In genomic region chr3:184357248-184358139, GRCh38 we compare ENCODE assay signal across 39 cellular contexts. TPM values are rescaled to one million over a fixed set of nuclear protein-coding genes. Genes with fewer than 3 reads are reported as not detected.
"Had no signal": no experiment of that assay in that cellular context is flagged by ENCODE, and none has a peak within 500 bp of the region (broad histone marks: within the 10 kb centered on the region; RNA-seq: fewer than 3 reads in every experiment).

No MANE protein-coding gene starts in this region.

- H3K9me3 ChIP-seq: ascending aorta had no signal

- H3K36me3 Mint-ChIP-seq: activated CD8-positive, alpha-beta memory T cell treated with anti-CD3 and anti-CD28 coated beads, Interleukin-2, amount 10 ng/mL, durations not matched to agents 7 days and 5 days; activated naive CD4-positive, alpha-beta T cell treated with anti-CD3 and anti-CD28 coated beads, Interleukin-2, amount 10 ng/mL, durations not matched to agents 7 days and 5 days; activated naive CD4-positive, alpha-beta T cell treated with anti-CD3 and anti-CD28 coated beads, Interleukin-2, amount 50 U/mL, for 24 hours; activated naive CD8-positive, alpha-beta T cell treated with anti-CD3 and anti-CD28 coated beads, Interleukin-2, amount 10 ng/mL, durations not matched to agents 7 days and 5 days had no signal

- H3K27ac ChIP-seq: ascending aorta, cardiac muscle cell, WERI-Rb-1 had no signal

- H3K27ac Mint-ChIP-seq: activated CD4-positive, alpha-beta memory T cell treated with anti-CD3 and anti-CD28 coated beads, Interleukin-2, amount 10 ng/mL, durations not matched to agents 7 days and 5 days; activated CD4-positive, alpha-beta T cell treated with anti-CD3 and anti-CD28 coated beads for 36 hours; activated CD4-positive, alpha-beta T cell treated with anti-CD3 and anti-CD28 coated beads, Interleukin-2, amount 10 ng/mL, durations not matched to agents 7 days and 5 days; activated CD8-positive, alpha-beta memory T cell treated with anti-CD3 and anti-CD28 coated beads, Interleukin-2, amount 10 ng/mL, durations not matched to agents 7 days and 5 days; activated CD8-positive, alpha-beta T cell treated with anti-CD3 and anti-CD28 coated beads, Interleukin-2, amount 10 ng/mL, durations not matched to agents 7 days and 5 days; activated naive CD4-positive, alpha-beta T cell treated with anti-CD3 and anti-CD28 coated beads, Interleukin-2, amount 10 ng/mL, durations not matched to agents 7 days and 5 days; activated naive CD4-positive, alpha-beta T cell treated with anti-CD3 and anti-CD28 coated beads, Interleukin-2, amount 50 U/mL, for 24 hours; activated naive CD8-positive, alpha-beta T cell; activated naive CD8-positive, alpha-beta T cell treated with anti-CD3 and anti-CD28 coated beads, Interleukin-2, amount 10 ng/mL, durations not matched to agents 7 days and 5 days; activated naive CD8-positive, alpha-beta T cell treated with anti-CD3 and anti-CD28 coated beads, Interleukin-2, amount 50 U/mL, for 24 hours; activated T-cell treated with anti-CD3 and anti-CD28 coated beads, Interleukin-2, amount 50 U/mL, for 24 hours; activated T-helper 2 cell treated with anti-CD3 and anti-CD28 coated beads, Interferon-gamma antibody, Interleukin-2, Interleukin-4, amounts not matched to agents 10 μg/mL and 5 μg/mL and 100 μg/mL, durations not matched to agents 14 hours and 24 hours and 36 hours; T-helper 1 cell treated with Interleukin-12 subunit alpha and Interleukin-12 subunit beta and Interleukin-4 antibody, amounts not matched to agents 30 μg/mL and 1 μg/mL, for 36 hours; T-helper 2 cell treated with Interferon-gamma antibody and Interleukin-4, amounts not matched to agents 5 μg/mL and 100 μg/mL, for 36 hours; WTC11 had no signal

- H3K4me3 Mint-ChIP-seq: activated CD4-positive, alpha-beta memory T cell treated with anti-CD3 and anti-CD28 coated beads, Interleukin-2, amount 10 ng/mL, durations not matched to agents 7 days and 5 days; activated CD4-positive, alpha-beta T cell treated with anti-CD3 and anti-CD28 coated beads for 36 hours; activated CD4-positive, alpha-beta T cell treated with anti-CD3 and anti-CD28 coated beads, Interleukin-2, amount 10 ng/mL, durations not matched to agents 7 days and 5 days; activated CD8-positive, alpha-beta memory T cell treated with anti-CD3 and anti-CD28 coated beads, Interleukin-2, amount 10 ng/mL, durations not matched to agents 7 days and 5 days; activated CD8-positive, alpha-beta T cell treated with anti-CD3 and anti-CD28 coated beads, Interleukin-2, amount 10 ng/mL, durations not matched to agents 7 days and 5 days; activated naive CD4-positive, alpha-beta T cell treated with anti-CD3 and anti-CD28 coated beads, Interleukin-2, amount 10 ng/mL, durations not matched to agents 7 days and 5 days; activated naive CD4-positive, alpha-beta T cell treated with anti-CD3 and anti-CD28 coated beads, Interleukin-2, amount 50 U/mL, for 24 hours; activated naive CD8-positive, alpha-beta T cell; activated naive CD8-positive, alpha-beta T cell treated with anti-CD3 and anti-CD28 coated beads, Interleukin-2, amount 10 ng/mL, durations not matched to agents 7 days and 5 days; activated naive CD8-positive, alpha-beta T cell treated with anti-CD3 and anti-CD28 coated beads, Interleukin-2, amount 50 U/mL, for 24 hours; activated T-cell treated with anti-CD3 and anti-CD28 coated beads, Interleukin-2, amount 50 U/mL, for 24 hours; central memory CD8-positive, alpha-beta T cell; T-helper 1 cell treated with Interleukin-12 subunit alpha and Interleukin-12 subunit beta and Interleukin-4 antibody, amounts not matched to agents 30 μg/mL and 1 μg/mL, for 36 hours; T-helper 2 cell treated with Interferon-gamma antibody and Interleukin-4, amounts not matched to agents 5 μg/mL and 100 μg/mL, for 36 hours; WTC11 had no signal

- DNase-seq: activated CD4-positive, alpha-beta memory T cell treated with anti-CD3 and anti-CD28 coated beads, Interleukin-2, amount 10 ng/mL, durations not matched to agents 7 days and 5 days; activated CD4-positive, alpha-beta T cell treated with anti-CD3 and anti-CD28 coated beads for 1 hour; activated CD4-positive, alpha-beta T cell treated with anti-CD3 and anti-CD28 coated beads for 36 hours; activated CD4-positive, alpha-beta T cell treated with anti-CD3 and anti-CD28 coated beads for 48 hours; activated CD4-positive, alpha-beta T cell treated with anti-CD3 and anti-CD28 coated beads, Interleukin-2, amount 10 ng/mL, durations not matched to agents 7 days and 5 days; activated CD4-positive, alpha-beta T cell treated with anti-CD3 and anti-CD28 coated beads, Interleukin-2, amount 50 U/mL, for 48 hours; activated CD4-positive, CD25-positive, alpha-beta regulatory T cell; activated CD8-positive, alpha-beta memory T cell treated with anti-CD3 and anti-CD28 coated beads for 24 hours; activated CD8-positive, alpha-beta memory T cell treated with anti-CD3 and anti-CD28 coated beads, Interleukin-2, amount 10 ng/mL, durations not matched to agents 7 days and 5 days; activated CD8-positive, alpha-beta memory T cell treated with anti-CD3 and anti-CD28 coated beads, Interleukin-2, amount 50 U/mL, for 48 hours; activated CD8-positive, alpha-beta T cell treated with anti-CD3 and anti-CD28 coated beads, Interleukin-2, amount 10 ng/mL, durations not matched to agents 7 days and 5 days; activated effector memory CD4-positive, alpha-beta T cell treated with Interleukin-2 at 50 U/mL for 16 hours; activated gamma-delta T cell; activated naive CD4-positive, alpha-beta T cell treated with anti-CD3 and anti-CD28 coated beads, Interleukin-2, amount 10 ng/mL, durations not matched to agents 7 days and 5 days; activated naive CD4-positive, alpha-beta T cell treated with Interleukin-2 at 50 U/mL for 16 hours; activated naive CD8-positive, alpha-beta T cell treated with anti-CD3 and anti-CD28 coated beads, Interleukin-2, amount 10 ng/mL, durations not matched to agents 7 days and 5 days; activated naive CD8-positive, alpha-beta T cell treated with anti-CD3 and anti-CD28 coated beads, Interleukin-2, amount 50 U/mL, for 24 hours; activated T-cell treated with anti-CD3 and anti-CD28 coated beads, Interleukin-2, amount 50 U/mL, for 24 hours; activated T-cell treated with anti-CD3 and anti-CD28 coated beads, Interleukin-2, amount 50 U/mL, for 48 hours; amygdala; anterior cingulate cortex; caudate nucleus; cerebellar nuclear complex; T-helper 1 cell; T-helper 2 cell; T-helper 9 cell; WERI-Rb-1 had no signal

- H3K27me3 Mint-ChIP-seq: activated CD4-positive, alpha-beta T cell treated with anti-CD3 and anti-CD28 coated beads for 36 hours; activated CD4-positive, alpha-beta T cell treated with anti-CD3 and anti-CD28 coated beads, Interleukin-2, amount 10 ng/mL, durations not matched to agents 7 days and 5 days; activated naive CD4-positive, alpha-beta T cell treated with anti-CD3 and anti-CD28 coated beads, Interleukin-2, amount 50 U/mL, for 24 hours; activated naive CD8-positive, alpha-beta T cell; activated T-cell treated with anti-CD3 and anti-CD28 coated beads, Interleukin-2, amount 50 U/mL, for 24 hours; brain; central memory CD8-positive, alpha-beta T cell had no signal

- H3K4me3 ChIP-seq: ascending aorta, cardiac muscle cell had no signal

- H3K27me3 ChIP-seq: ascending aorta, cardiac muscle cell had no signal

- FAIRE-seq: bronchial epithelial cell, TTC549 had no signal

- H3K9me3 Mint-ChIP-seq: activated CD4-positive, alpha-beta memory T cell treated with anti-CD3 and anti-CD28 coated beads, Interleukin-2, amount 10 ng/mL, durations not matched to agents 7 days and 5 days; activated CD4-positive, alpha-beta T cell treated with anti-CD3 and anti-CD28 coated beads, Interleukin-2, amount 10 ng/mL, durations not matched to agents 7 days and 5 days; activated naive CD4-positive, alpha-beta T cell treated with anti-CD3 and anti-CD28 coated beads, Interleukin-2, amount 10 ng/mL, durations not matched to agents 7 days and 5 days; activated naive CD4-positive, alpha-beta T cell treated with anti-CD3 and anti-CD28 coated beads, Interleukin-2, amount 50 U/mL, for 24 hours; activated naive CD8-positive, alpha-beta T cell treated with anti-CD3 and anti-CD28 coated beads, Interleukin-2, amount 10 ng/mL, durations not matched to agents 7 days and 5 days; activated naive CD8-positive, alpha-beta T cell treated with anti-CD3 and anti-CD28 coated beads, Interleukin-2, amount 50 U/mL, for 24 hours; activated T-cell treated with anti-CD3 and anti-CD28 coated beads, Interleukin-2, amount 50 U/mL, for 24 hours; activated T-helper 2 cell treated with anti-CD3 and anti-CD28 coated beads, Interferon-gamma antibody, Interleukin-2, Interleukin-4, amounts not matched to agents 10 μg/mL and 5 μg/mL and 100 μg/mL, durations not matched to agents 14 hours and 24 hours and 36 hours; brain; central memory CD8-positive, alpha-beta T cell; T-helper 1 cell treated with Interleukin-12 subunit alpha and Interleukin-12 subunit beta and Interleukin-4 antibody, amounts not matched to agents 30 μg/mL and 1 μg/mL, for 36 hours; T-helper 2 cell treated with Interferon-gamma antibody and Interleukin-4, amounts not matched to agents 5 μg/mL and 100 μg/mL, for 36 hours; WTC11 had no signal

RNA-seq across cellular contexts. Expression of gene THPO, which starts 20.5 kb away (rescaled TPM):
- total RNA-seq: activated CD4-positive, alpha-beta memory T cell treated with anti-CD3 and anti-CD28 coated beads, Interleukin-2, amount 10 ng/mL, durations not matched to agents 7 days and 5 days; activated CD4-positive, alpha-beta T cell treated with anti-CD3 and anti-CD28 coated beads for 36 hours; activated CD4-positive, alpha-beta T cell treated with anti-CD3 and anti-CD28 coated beads, Interleukin-2, amount 10 ng/mL, durations not matched to agents 7 days and 5 days; activated CD8-positive, alpha-beta memory T cell treated with anti-CD3 and anti-CD28 coated beads, Interleukin-2, amount 10 ng/mL, durations not matched to agents 7 days and 5 days; activated CD8-positive, alpha-beta T cell treated with anti-CD3 and anti-CD28 coated beads, Interleukin-2, amount 10 ng/mL, durations not matched to agents 7 days and 5 days; activated naive CD8-positive, alpha-beta T cell treated with anti-CD3 and anti-CD28 coated beads, Interleukin-2, amount 10 ng/mL, durations not matched to agents 7 days and 5 days; activated T-helper 2 cell treated with anti-CD3 and anti-CD28 coated beads, Interferon-gamma antibody, Interleukin-2, Interleukin-4, amounts not matched to agents 10 μg/mL and 5 μg/mL and 100 μg/mL, durations not matched to agents 14 hours and 24 hours and 36 hours; ascending aorta; bronchial epithelial cell had no signal

RNA-seq across cellular contexts. Expression of gene CHRD, which starts 22.4 kb away (rescaled TPM):
- total RNA-seq: activated CD4-positive, alpha-beta memory T cell treated with anti-CD3 and anti-CD28 coated beads, Interleukin-2, amount 10 ng/mL, durations not matched to agents 7 days and 5 days; activated CD4-positive, alpha-beta T cell treated with anti-CD3 and anti-CD28 coated beads, Interleukin-2, amount 10 ng/mL, durations not matched to agents 7 days and 5 days; activated CD8-positive, alpha-beta memory T cell treated with anti-CD3 and anti-CD28 coated beads, Interleukin-2, amount 10 ng/mL, durations not matched to agents 7 days and 5 days; activated CD8-positive, alpha-beta T cell treated with anti-CD3 and anti-CD28 coated beads, Interleukin-2, amount 10 ng/mL, durations not matched to agents 7 days and 5 days; activated naive CD8-positive, alpha-beta T cell treated with anti-CD3 and anti-CD28 coated beads, Interleukin-2, amount 10 ng/mL, durations not matched to agents 7 days and 5 days; activated T-helper 2 cell treated with anti-CD3 and anti-CD28 coated beads, Interferon-gamma antibody, Interleukin-2, Interleukin-4, amounts not matched to agents 10 μg/mL and 5 μg/mL and 100 μg/mL, durations not matched to agents 14 hours and 24 hours and 36 hours; bronchial epithelial cell had no signal
